In the genomic region with DNA sequence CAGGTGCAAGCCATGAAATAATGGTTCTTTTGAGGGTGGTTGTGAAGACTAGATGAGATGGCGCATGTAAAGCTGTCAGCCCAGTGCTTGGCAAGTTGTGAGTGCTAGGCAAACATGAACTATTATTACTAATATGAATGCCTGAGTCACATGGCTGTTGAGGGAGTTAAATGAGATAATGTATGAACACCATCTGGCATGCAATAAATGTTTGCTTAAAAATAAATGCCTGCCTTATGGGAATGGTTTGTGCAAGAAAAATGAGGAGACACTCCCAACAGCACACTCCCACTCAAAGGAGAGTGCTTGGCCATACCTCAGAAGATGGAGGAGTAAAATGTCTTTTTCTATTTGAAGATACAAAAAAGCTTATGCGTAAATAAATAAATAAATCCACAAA, we compare ENCODE assay signal across 20 cellular contexts. TPM values are rescaled to one million over a fixed set of nuclear protein-coding genes. Genes with fewer than 3 reads are reported as not detected.
DNase-seq lines count a peak whose midpoint lies in the region; ATAC-seq and TF ChIP-seq lines count a peak whose summit lies in the region.
"Had no signal": no experiment of that assay in that cellular context is flagged by ENCODE, and none has a peak within 500 bp of the region (broad histone marks: within the 10 kb centered on the region; RNA-seq: fewer than 3 reads in every experiment).

No MANE protein-coding gene starts in this region.

- no peak overlapping the region for H3K4me3 Mint-ChIP-seq in activated CD4-positive, alpha-beta memory T cell treated with anti-CD3 and anti-CD28 coated beads, Interleukin-2, amount 10 ng/mL, durations not matched to agents 7 days and 5 days
- H3K4me3 Mint-ChIP-seq in activated CD4-positive, alpha-beta memory T cell treated with anti-CD3 and anti-CD28 coated beads for 36 hours: no peak overlapping the region
- H3K4me3 Mint-ChIP-seq: central memory CD8-positive, alpha-beta T cell had no signal

- CTCF ChIA-PET in activated CD4-positive, alpha-beta memory T cell treated with anti-CD3 and anti-CD28 coated beads, Interleukin-2, amount 10 ng/mL, durations not matched to agents 7 days and 5 days (lab: Charles Lee): interaction anchor here (3.0 kb wide), 1 partner anchor 7 kb away, joined by 12 read pairs; no protein-coding TSS in a partner anchor
- CTCF ChIA-PET in activated CD4-positive, alpha-beta memory T cell treated with anti-CD3 and anti-CD28 coated beads for 36 hours (lab: Charles Lee): interaction anchor here (3.2 kb wide), 1 partner anchor 28 kb away, joined by 10 read pairs; the partner anchor contains the start of gene TBX6

- ATAC-seq in GM18907 (IDR thresholded peaks at IDR 0.05; ENCODE audit: unreplicated experiment): no peak
- ATAC-seq in HG03025 (IDR thresholded peaks at IDR 0.05; ENCODE audit: low FRiP score, unreplicated experiment): no peak

- intact Hi-C loops in activated CD4-positive, alpha-beta memory T cell treated with anti-CD3 and anti-CD28 coated beads for 36 hours (cut with micrococcal nuclease): no loop called here
- intact Hi-C loops in stomach (cut with DNase I; ENCODE audit: low total_unique reads): no loop called here

- H3K27me3 Mint-ChIP-seq in activated CD4-positive, alpha-beta memory T cell treated with anti-CD3 and anti-CD28 coated beads, Interleukin-2, amount 10 ng/mL, durations not matched to agents 7 days and 5 days: no peaks in the 10 kb centered on the region
- H3K27me3 Mint-ChIP-seq in activated CD4-positive, alpha-beta memory T cell treated with anti-CD3 and anti-CD28 coated beads for 36 hours: no peaks in the 10 kb centered on the region
- H3K27me3 Mint-ChIP-seq: central memory CD8-positive, alpha-beta T cell had no signal

- POLR2A ChIA-PET in activated CD4-positive, alpha-beta memory T cell treated with anti-CD3 and anti-CD28 coated beads, Interleukin-2, amount 10 ng/mL, durations not matched to agents 7 days and 5 days (lab: Charles Lee): interaction anchor here (3.1 kb wide), 1 partner anchor 64 kb away, joined by 15 read pairs; the partner anchor contains the start of gene CORO1A
- POLR2A ChIA-PET in activated CD4-positive, alpha-beta memory T cell treated with anti-CD3 and anti-CD28 coated beads for 36 hours (lab: Charles Lee): no interaction called here

- H3K27ac Mint-ChIP-seq in activated CD4-positive, alpha-beta memory T cell treated with anti-CD3 and anti-CD28 coated beads, Interleukin-2, amount 10 ng/mL, durations not matched to agents 7 days and 5 days: peak overlapping the region; percentile 54
- no peak overlapping the region for H3K27ac Mint-ChIP-seq in activated CD4-positive, alpha-beta memory T cell treated with anti-CD3 and anti-CD28 coated beads for 36 hours
- H3K27ac Mint-ChIP-seq: neural progenitor cell had no signal

- H3K4me3 ChIP-seq in fibroblast of pulmonary artery (replicated peaks; ENCODE audit: low read depth, low read length) (no peak overlapping the region), stomach (no peak overlapping the region)
- H3K4me3 ChIP-seq: adrenal gland, neural progenitor cell, thyroid gland had no signal

- no peak for TF ChIP-seq POLR2A in stomach (IDR thresholded peaks at IDR 0.05)

- peaks cover 42 to 68% (median 62%) of the 10 kb centered on the region in 4 donors for H3K36me3 ChIP-seq in stomach
- H3K36me3 ChIP-seq: neural progenitor cell had no signal

- H3K4me1 ChIP-seq in stomach: peaks cover 34 to 85% (median 62%) of the 10 kb centered on the region in 4 donors

- no peaks in the 10 kb centered on the region for H3K9me3 Mint-ChIP-seq in activated CD4-positive, alpha-beta memory T cell treated with anti-CD3 and anti-CD28 coated beads, Interleukin-2, amount 10 ng/mL, durations not matched to agents 7 days and 5 days
- no peaks in the 10 kb centered on the region for H3K9me3 Mint-ChIP-seq in activated CD4-positive, alpha-beta memory T cell treated with anti-CD3 and anti-CD28 coated beads for 36 hours
- H3K9me3 Mint-ChIP-seq: central memory CD8-positive, alpha-beta T cell; neural progenitor cell had no signal

- H3K4me1 Mint-ChIP-seq in activated CD4-positive, alpha-beta memory T cell treated with anti-CD3 and anti-CD28 coated beads, Interleukin-2, amount 10 ng/mL, durations not matched to agents 7 days and 5 days: peaks cover 46% of the 10 kb centered on the region
- peaks cover 30% of the 10 kb centered on the region for H3K4me1 Mint-ChIP-seq in activated CD4-positive, alpha-beta memory T cell treated with anti-CD3 and anti-CD28 coated beads for 36 hours (ENCODE audit: low read depth)

- no peaks in the 10 kb centered on the region for H3K27me3 ChIP-seq in stomach
- H3K27me3 ChIP-seq: adrenal gland, neural progenitor cell, thyroid gland had no signal

- WGBS in stomach, 5 donors: 76 to 92% (median 83%) methylated on average over 2 of the region's 2 CpGs

- peak overlapping the region in 4 of 5 donors; percentile 30 to 95 (median 94) for H3K27ac ChIP-seq in stomach
- H3K27ac ChIP-seq: adrenal gland, neural progenitor cell, thyroid gland had no signal

- TF ChIP-seq EP300 in stomach (IDR thresholded peaks at IDR 0.05): no peak

- TF ChIP-seq CTCF in fibroblast of pulmonary artery (IDR thresholded peaks at IDR 0.05; ENCODE audit: low read length, missing control alignments): no peak
- TF ChIP-seq CTCF in stomach (IDR thresholded peaks at IDR 0.05): no peak
- no peak for TF ChIP-seq CTCF in GM10266 (IDR thresholded peaks at IDR 0.05; ENCODE audit: control insufficient read depth, insufficient read depth, low read depth, missing control alignments)

- H3K36me3 Mint-ChIP-seq in activated CD4-positive, alpha-beta memory T cell treated with anti-CD3 and anti-CD28 coated beads, Interleukin-2, amount 10 ng/mL, durations not matched to agents 7 days and 5 days (ENCODE audit: low read depth): peaks cover 33% of the 10 kb centered on the region
- H3K36me3 Mint-ChIP-seq in activated CD4-positive, alpha-beta memory T cell treated with anti-CD3 and anti-CD28 coated beads for 36 hours: peaks cover 9% of the 10 kb centered on the region

- no peaks in the 10 kb centered on the region for H3K9me3 ChIP-seq in stomach
- H3K9me3 ChIP-seq: adrenal gland, thyroid gland had no signal

- no peak for DNase-seq in activated CD4-positive, alpha-beta memory T cell treated with anti-CD3 and anti-CD28 coated beads, Interleukin-2, amount 10 ng/mL, durations not matched to agents 7 days and 5 days
- DNase-seq in activated CD4-positive, alpha-beta memory T cell treated with anti-CD3 and anti-CD28 coated beads for 36 hours: no peak
- DNase-seq in NCI-H69 (lab: John Stamatoyannopoulos, UW) (peak; percentile 43), fibroblast of pulmonary artery (ENCODE audit: low read depth) (peak; percentile 30), stomach (no peak), GM10266 (ENCODE audit: extremely low spot score) (no peak)
- DNase-seq: adrenal gland, islet precursor cell, KG1, mammary epithelial cell, MV-4-11, NCI-H2029, NCI-H510A treated with DMSO at 0.1 percent for 48 hours, Right ventricle myocardium superior, thyroid gland had no signal

RNA-seq across cellular contexts. Expression of gene MAPK3, which starts 3.6 kb away (rescaled TPM):
- total RNA-seq in activated CD4-positive, alpha-beta memory T cell treated with anti-CD3 and anti-CD28 coated beads, Interleukin-2, amount 10 ng/mL, durations not matched to agents 7 days and 5 days: 100 to 1,000 TPM; 108 to 111 TPM
- 10 to 100 TPM; 85.5 to 93.1 TPM for total RNA-seq in activated CD4-positive, alpha-beta memory T cell treated with anti-CD3 and anti-CD28 coated beads for 36 hours
- total RNA-seq in stomach: 100 to 1,000 TPM in 3 of 5 donors, 10 to 100 TPM in 2; 21.5 to 290 (median 111) TPM
- polyA plus RNA-seq in stomach: 100 to 1,000 TPM in 1 of 3 donors, 10 to 100 TPM in 2; 39.9 to 203 (median 68.2) TPM

RNA-seq across cellular contexts. Expression of gene GDPD3, which starts 6.1 kb away (rescaled TPM):
- total RNA-seq in activated CD4-positive, alpha-beta memory T cell treated with anti-CD3 and anti-CD28 coated beads, Interleukin-2, amount 10 ng/mL, durations not matched to agents 7 days and 5 days: 10 to 100 TPM; 11.5 to 12.3 TPM
- 1 to 10 TPM; 5.3 to 9.9 TPM for total RNA-seq in activated CD4-positive, alpha-beta memory T cell treated with anti-CD3 and anti-CD28 coated beads for 36 hours
- 100 to 1,000 TPM in 1 of 5 donors, 1 to 10 TPM in 4; 1.8 to 178 (median 7.2) TPM for total RNA-seq in stomach
- 10 to 100 TPM in 1 of 3 donors, 1 to 10 TPM in 2; 4.4 to 15.9 (median 4.6) TPM for polyA plus RNA-seq in stomach

RNA-seq across cellular contexts. Expression of gene YPEL3, which starts 23.4 kb away (rescaled TPM):
- total RNA-seq in activated CD4-positive, alpha-beta memory T cell treated with anti-CD3 and anti-CD28 coated beads, Interleukin-2, amount 10 ng/mL, durations not matched to agents 7 days and 5 days: 100 to 1,000 TPM in 1 of 2 experiments, 10 to 100 TPM in 1; 99.4 to 106 TPM
- total RNA-seq in activated CD4-positive, alpha-beta memory T cell treated with anti-CD3 and anti-CD28 coated beads for 36 hours: 10 to 100 TPM; 32.5 to 36.9 TPM
- 100 to 1,000 TPM in 1 of 5 donors, 10 to 100 TPM in 4; 13.9 to 116 (median 37.9) TPM for total RNA-seq in stomach
- 100 to 1,000 TPM; 103 to 162 (median 111) TPM for polyA plus RNA-seq in stomach

RNA-seq across cellular contexts. Expression of gene TBX6, which starts 27.7 kb away (rescaled TPM):
- total RNA-seq in activated CD4-positive, alpha-beta memory T cell treated with anti-CD3 and anti-CD28 coated beads, Interleukin-2, amount 10 ng/mL, durations not matched to agents 7 days and 5 days: 1 to 10 TPM; 1.9 to 2.5 TPM
- 1 to 10 TPM; 2.3 to 2.9 TPM for total RNA-seq in activated CD4-positive, alpha-beta memory T cell treated with anti-CD3 and anti-CD28 coated beads for 36 hours
- total RNA-seq in stomach: 10 to 100 TPM in 1 of 5 donors, 1 to 10 TPM in 1, not detected in 3; 3.8 to 25.0 TPM
- 1 to 10 TPM; 1.1 to 2.5 (median 2.1) TPM for polyA plus RNA-seq in stomach
- polyA plus RNA-seq: fibroblast of lung had no signal

RNA-seq across cellular contexts. Expression of gene PPP4C, which starts 43.6 kb away (rescaled TPM):
- total RNA-seq in activated CD4-positive, alpha-beta memory T cell treated with anti-CD3 and anti-CD28 coated beads, Interleukin-2, amount 10 ng/mL, durations not matched to agents 7 days and 5 days: 100 to 1,000 TPM; 146 to 147 TPM
- 100 to 1,000 TPM; 121 to 133 TPM for total RNA-seq in activated CD4-positive, alpha-beta memory T cell treated with anti-CD3 and anti-CD28 coated beads for 36 hours
- 10 to 100 TPM; 21.4 to 86.1 (median 63.6) TPM for total RNA-seq in stomach
- 100 to 1,000 TPM in 1 of 3 donors, 10 to 100 TPM in 2; 76.1 to 118 (median 93.3) TPM for polyA plus RNA-seq in stomach

Comparison
In these comparisons a context has a peak if more than half of its experiments do, and no peak if none do; other contexts are left out.
1. DNase-seq: peak in NCI-H69 (single experiment) and fibroblast of pulmonary artery (single experiment); none in activated CD4-positive, alpha-beta memory T cell treated with anti-CD3 and anti-CD28 coated beads, Interleukin-2, amount 10 ng/mL, durations not matched to agents 7 days and 5 days (single experiment), activated CD4-positive, alpha-beta memory T cell treated with anti-CD3 and anti-CD28 coated beads for 36 hours (single experiment), stomach (single experiment) and GM10266 (single experiment).